Comparison of ENCODE assay signal across 11 cellular contexts in the genomic region with DNA sequence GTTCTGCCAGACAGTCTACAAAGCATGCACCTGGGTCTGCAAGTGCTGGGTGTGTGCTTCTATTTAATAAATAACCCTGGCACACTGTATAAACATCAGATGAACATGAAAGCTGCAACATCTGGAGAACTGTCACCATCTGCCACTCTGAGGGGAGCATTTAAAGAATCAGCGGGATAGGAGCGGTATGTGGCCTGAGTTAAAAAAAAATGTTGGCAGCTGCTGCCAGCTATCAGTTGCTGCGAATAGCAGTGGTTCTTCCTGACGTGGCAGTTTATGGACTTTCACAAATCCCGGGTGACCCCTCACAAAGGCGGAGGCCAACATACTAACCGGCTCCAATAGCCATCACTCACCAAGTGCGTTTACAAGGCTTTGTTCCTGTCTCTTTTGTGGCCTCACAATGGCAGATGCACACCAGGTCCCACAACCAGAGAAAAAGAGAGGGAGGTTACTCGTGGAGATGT.
A peak's percentile ranks its signal among the peaks of the same experiment; 100 is the strongest.
DNase-seq lines count a peak whose midpoint lies in the region; ATAC-seq and TF ChIP-seq lines count a peak whose summit lies in the region.
"Had no signal": no experiment of that assay in that cellular context is flagged by ENCODE, and none has a peak within 500 bp of the region (broad histone marks: within the 10 kb centered on the region; RNA-seq: fewer than 3 reads in every experiment).

No MANE protein-coding gene starts in this region.

- peak overlapping the region; percentile 10 for H3K27ac ChIP-seq in vagina
- H3K27ac ChIP-seq: lower lobe of right lung, thyroid gland had no signal

- H3K36me3 ChIP-seq in vagina: no peaks in the 10 kb centered on the region
- H3K36me3 ChIP-seq: lower lobe of right lung, thyroid gland had no signal

- TF ChIP-seq POLR2A in vagina (IDR thresholded peaks at IDR 0.05) (no peak), GM18505 (IDR thresholded peaks at IDR 0.05; ENCODE audit: borderline replicate concordance, extremely low read depth, insufficient read depth, insufficient read length) (no peak)

- TF ChIP-seq CTCF in vagina (IDR thresholded peaks at IDR 0.05): no peak
- TF ChIP-seq CTCF in Calu3 (IDR thresholded peaks at IDR 0.05; ENCODE audit: unreplicated experiment): no peak

- no peaks in the 10 kb centered on the region for H3K27me3 ChIP-seq in vagina
- H3K27me3 ChIP-seq: thyroid gland had no signal

- DNase-seq in Right ventricle myocardium inferior (ENCODE audit: missing footprints) (no peak), cardiac septum (ENCODE audit: low spot score) (no peak), SHP77 (lab: John Stamatoyannopoulos, UW) (peak; percentile 79 to 91), iris pigment epithelial cell (ENCODE audit: low read depth) (peak; percentile 25), vagina (ENCODE audit: extremely low spot score in 2 of 2) (no peak), Calu3 (no peak)
- DNase-seq: lower lobe of right lung; stimulated activated CD4-positive, alpha-beta T cell treated with anti-CD3 and anti-CD28 coated beads, Interleukin-2, amount 100 ng/mL, for 24 hours; thyroid gland had no signal

- H3K9me3 Mint-ChIP-seq in Calu3 (ENCODE audit: low read depth, unreplicated experiment): no peaks in the 10 kb centered on the region

- no peak overlapping the region for H3K27ac Mint-ChIP-seq in Calu3 (ENCODE audit: unreplicated experiment)

- no TSS peak for BruUV-seq in Calu3 (replicated peaks; lab: Mats Ljungman, UMichigan)

- H3K36me3 Mint-ChIP-seq in Calu3 (ENCODE audit: insufficient read depth, unreplicated experiment): no peaks in the 10 kb centered on the region

- H3K9me3 ChIP-seq in vagina: no peaks in the 10 kb centered on the region
- H3K9me3 ChIP-seq: lower lobe of right lung, thyroid gland had no signal

- peaks cover 15% of the 10 kb centered on the region for H3K4me1 ChIP-seq in vagina
- H3K4me1 ChIP-seq: lower lobe of right lung, thyroid gland had no signal

- no peak overlapping the region for H3K4me3 Mint-ChIP-seq in Calu3 (ENCODE audit: low read depth, unreplicated experiment)

- CTCF ChIA-PET in Calu3 (lab: Charles Lee): no interaction called here

- intact Hi-C loops in Right ventricle myocardium inferior (cut with DNase I) (loop anchor here (5.0 kb wide), 1 partner anchor 90 kb away; no protein-coding TSS in a partner anchor), cardiac septum (cut with DNase I) (loop anchor here (5.0 kb wide), 1 partner anchor 370 kb away; no protein-coding TSS in a partner anchor), vagina (cut with DNase I) (no loop called here), Calu3 (cut with micrococcal nuclease; ENCODE audit: unreplicated experiment) (no loop called here)

- no peak overlapping the region for H3K4me3 ChIP-seq in vagina
- H3K4me3 ChIP-seq: lower lobe of right lung, thyroid gland had no signal

- peak; percentile 66 for ATAC-seq in Right ventricle myocardium inferior
- no peak for ATAC-seq in GM18505 (IDR thresholded peaks at IDR 0.05; ENCODE audit: unreplicated experiment)
- ATAC-seq in GM21447 (IDR thresholded peaks at IDR 0.05; ENCODE audit: unreplicated experiment): no peak

- no peaks in the 10 kb centered on the region for H3K27me3 Mint-ChIP-seq in Calu3 (ENCODE audit: unreplicated experiment)

- H3K4me1 Mint-ChIP-seq in Calu3 (ENCODE audit: low read depth, unreplicated experiment): no peaks in the 10 kb centered on the region

Comparison
In these comparisons a context has a peak if more than half of its experiments do, and no peak if none do; other contexts are left out.
1. DNase-seq: peak in SHP77 (2 of 2) and iris pigment epithelial cell (single experiment); none in Right ventricle myocardium inferior (single experiment), cardiac septum (single experiment), vagina (0 of 2) and Calu3 (single experiment).
2. intact Hi-C loops: an anchor here in Right ventricle myocardium inferior (5.0 kb wide) and cardiac septum (5.0 kb wide); none called in vagina and Calu3.